Comparison of ENCODE assay signal across 19 cellular contexts in genomic region chr17:68293490-68294195, GRCh38. TPM values are rescaled to one million over a fixed set of nuclear protein-coding genes. Genes with fewer than 3 reads are reported as not detected.
DNase-seq lines count a peak whose midpoint lies in the region; ATAC-seq and TF ChIP-seq lines count a peak whose summit lies in the region.
"Had no signal": no experiment of that assay in that cellular context is flagged by ENCODE, and none has a peak within 500 bp of the region (broad histone marks: within the 10 kb centered on the region; RNA-seq: fewer than 3 reads in every experiment).

No MANE protein-coding gene starts in this region.

- peaks cover 0 to 2% (median 2%) of the 10 kb centered on the region in 7 donors for H3K9me3 Mint-ChIP-seq in CD14-positive monocyte
- H3K9me3 Mint-ChIP-seq in brain, result peaks cover 0 to 3% (median 0%) of the 10 kb centered on the region in 5 experiments
- peaks cover 1% of the 10 kb centered on the region for H3K9me3 Mint-ChIP-seq in neural progenitor cell
- H3K9me3 Mint-ChIP-seq: activated naive CD8-positive, alpha-beta T cell treated with anti-CD3 and anti-CD28 coated beads, Interleukin-2, amount 10 ng/mL, durations not matched to agents 7 days and 5 days; activated T-helper 17 cell treated with anti-CD3 and anti-CD28 coated beads, Interleukin-2, amount 50 U/mL, for 72 hours; CD8-positive, alpha-beta memory T cell had no signal

- H3K9me3 ChIP-seq in HUES64 (ENCODE audit: insufficient read depth, low read depth, low read length) (no peaks in the 10 kb centered on the region), neural progenitor cell (ENCODE audit: low read depth) (no peaks in the 10 kb centered on the region)
- H3K9me3 ChIP-seq: heart right ventricle, mucosa of descending colon, right atrium auricular region, upper lobe of right lung had no signal

- intact Hi-C loops in CD14-positive monocyte (cut with micrococcal nuclease), result loop anchor here in 1 of 2 donors (5.0 kb wide), 1 partner anchor 46 kb away; the partner anchor contains the start of gene AMZ2

- H3K4me1 ChIP-seq in HUES64 (ENCODE audit: insufficient read depth, low read length) (peaks cover 51% of the 10 kb centered on the region), neural progenitor cell (peaks cover 47% of the 10 kb centered on the region)

- H3K9ac ChIP-seq in HUES64 (ENCODE audit: low read depth, low read length) (0 out of 2 replicates have a peak overlapping the region, but pooled peaks have one; percentile 48), neural progenitor cell (no peak overlapping the region)

- ATAC-seq in GM21447 (IDR thresholded peaks at IDR 0.05; ENCODE audit: unreplicated experiment), result no peak
- no peak for ATAC-seq in GM21723 (IDR thresholded peaks at IDR 0.05; ENCODE audit: unreplicated experiment)
- ATAC-seq: activated T-helper 17 cell treated with anti-CD3 and anti-CD28 coated beads, Interleukin-2, amount 50 U/mL, for 72 hours; heart right ventricle; mucosa of descending colon; upper lobe of right lung had no signal

- no peaks in the 10 kb centered on the region for H3K79me2 ChIP-seq in neural progenitor cell (ENCODE audit: low read depth)

- H3K36me3 Mint-ChIP-seq in CD14-positive monocyte, result peaks cover 14% of the 10 kb centered on the region in 2 donors
- no peaks in the 10 kb centered on the region for H3K36me3 Mint-ChIP-seq in brain
- peaks cover under 1% of the 10 kb centered on the region for H3K36me3 Mint-ChIP-seq in neural progenitor cell

- H3K27me3 ChIP-seq in HUES64 (ENCODE audit: insufficient read depth, low read length) (peaks cover 40% of the 10 kb centered on the region), neural progenitor cell (peaks cover 47% of the 10 kb centered on the region)
- H3K27me3 ChIP-seq: right atrium auricular region had no signal

- DNase-seq in CD14-positive monocyte (ENCODE audit: low spot score) (no peak), neural progenitor cell (ENCODE audit: low spot score) (peak; percentile 74)
- DNase-seq in activated CD4-positive, alpha-beta T cell treated with anti-CD3 and anti-CD28 coated beads for 1 hour, result no peak
- DNase-seq: activated CD4-positive, alpha-beta T cell treated with anti-CD3 and anti-CD28 coated beads, Interleukin-2, amount 50 U/mL, for 1 hour; activated naive CD8-positive, alpha-beta T cell treated with anti-CD3 and anti-CD28 coated beads, Interleukin-2, amount 10 ng/mL, durations not matched to agents 7 days and 5 days; CD8-positive, alpha-beta memory T cell; cerebellar nuclear complex; GDM1; heart right ventricle; mucosa of descending colon; NCI-H446; upper lobe of right lung had no signal

- peak overlapping the region; percentile 97 for H3K4me2 ChIP-seq in neural progenitor cell

- H2AFZ ChIP-seq in neural progenitor cell (replicated peaks), result no peak overlapping the region

- peaks cover 9% of the 10 kb centered on the region for H4K20me1 ChIP-seq in neural progenitor cell (ENCODE audit: low read depth)

- WGBS in HUES64, result 70% methylated on average over 6 of the region's 6 CpGs

- H3K27ac Mint-ChIP-seq in CD14-positive monocyte (peak overlapping the region in 4 of 7 donors; percentile 18 to 95 (median 60)), brain (peak overlapping the region; percentile 85 to 98 (median 91)), neural progenitor cell (no peak overlapping the region)
- H3K27ac Mint-ChIP-seq: activated T-helper 17 cell treated with anti-CD3 and anti-CD28 coated beads, Interleukin-2, amount 50 U/mL, for 72 hours had no signal

- H3K36me3 ChIP-seq in HUES64 (ENCODE audit: insufficient read depth, low read length) (no peaks in the 10 kb centered on the region), neural progenitor cell (no peaks in the 10 kb centered on the region)
- H3K36me3 ChIP-seq: heart right ventricle, right atrium auricular region, upper lobe of right lung had no signal

- H3K4me1 Mint-ChIP-seq in CD14-positive monocyte (peaks cover 66% of the 10 kb centered on the region), brain (peaks cover 42% of the 10 kb centered on the region), neural progenitor cell (peaks cover 26% of the 10 kb centered on the region)

- no peak for TF ChIP-seq CTCF in CD14-positive monocyte (IDR thresholded peaks at IDR 0.05)
- no peak for TF ChIP-seq CTCF in brain (conservative IDR thresholded peaks at IDR 0.05)
- TF ChIP-seq CTCF in neural progenitor cell (IDR thresholded peaks at IDR 0.05), result no peak

- peak overlapping the region; percentile 78; the same call in 1 of the 2 replicates for H3K27ac ChIP-seq in HUES64 (ENCODE audit: low read depth, low read length)
- H3K27ac ChIP-seq in neural progenitor cell, result no peak overlapping the region
- H3K27ac ChIP-seq: right atrium auricular region had no signal

- peaks cover 0 to 2% (median 2%) of the 10 kb centered on the region in 3 donors for H3K27me3 Mint-ChIP-seq in CD14-positive monocyte (ENCODE audit: low read depth in 3 of 3)
- H3K27me3 Mint-ChIP-seq in brain, result peaks cover 31% of the 10 kb centered on the region
- peaks cover 24% of the 10 kb centered on the region for H3K27me3 Mint-ChIP-seq in neural progenitor cell (ENCODE audit: insufficient read depth, low read depth)
- H3K27me3 Mint-ChIP-seq: activated naive CD8-positive, alpha-beta T cell treated with anti-CD3 and anti-CD28 coated beads, Interleukin-2, amount 10 ng/mL, durations not matched to agents 7 days and 5 days; activated T-helper 17 cell treated with anti-CD3 and anti-CD28 coated beads, Interleukin-2, amount 50 U/mL, for 72 hours; CD8-positive, alpha-beta memory T cell had no signal

- H3K4me3 ChIP-seq in HUES64 (ENCODE audit: low read length), result no peak overlapping the region
- no peak overlapping the region for H3K4me3 ChIP-seq in neural progenitor cell
- H3K4me3 ChIP-seq: mucosa of descending colon, right atrium auricular region had no signal

- H3K4me3 Mint-ChIP-seq in CD14-positive monocyte (no peak overlapping the region), brain (peak overlapping the region; percentile 72 to 89 (median 87)), neural progenitor cell (peak overlapping the region; percentile 54)

- peaks cover 60% of the 10 kb centered on the region for H3F3A ChIP-seq in neural progenitor cell (ENCODE audit: low read depth)

RNA-seq across cellular contexts. Expression of gene ARSG, which starts 2.3 kb away (rescaled TPM):
- polyA plus RNA-seq in CD14-positive monocyte (10 to 100 TPM; 15.5 to 19.2 TPM), brain (ENCODE audit: insufficient read depth, low read depth, low replicate concordance) (5.5 TPM)
- 2.8 TPM for polyA plus RNA-seq in HUES64 (2013, experiment 1 of 2)
- polyA plus RNA-seq in HUES64 (2013, experiment 2 of 2), result 3.9 TPM
- 19.5 and 20.0 TPM in 2 replicates for total RNA-seq in neural progenitor cell (ENCODE audit: low replicate concordance)

RNA-seq across cellular contexts. Expression of gene SLC16A6, which starts 2.7 kb away (rescaled TPM):
- 10 to 100 TPM; 12.3 to 14.0 TPM for polyA plus RNA-seq in CD14-positive monocyte
- 0.05 TPM for polyA plus RNA-seq in HUES64 (2013, experiment 1 of 2)
- polyA plus RNA-seq in HUES64 (2013, experiment 2 of 2), result 0.19 TPM
- 1.5 TPM for polyA plus RNA-seq in brain (ENCODE audit: insufficient read depth, low read depth, low replicate concordance)
- 0.09 and 0.19 TPM in 2 replicates for total RNA-seq in neural progenitor cell (ENCODE audit: low replicate concordance)
- total RNA-seq: epithelial cell of proximal tubule had no signal

RNA-seq across cellular contexts. Expression of gene AMZ2, which starts 45.8 kb away (rescaled TPM):
- polyA plus RNA-seq in CD14-positive monocyte, result 10 to 100 TPM; 67.2 to 67.6 TPM
- 48.6 TPM for polyA plus RNA-seq in HUES64 (2013, experiment 1 of 2)
- polyA plus RNA-seq in HUES64 (2013, experiment 2 of 2), result 62.4 TPM
- 142 TPM for polyA plus RNA-seq in brain (ENCODE audit: insufficient read depth, low read depth, low replicate concordance)
- 99.0 and 150 TPM in 2 replicates for total RNA-seq in neural progenitor cell (ENCODE audit: low replicate concordance)

Comparison
In these comparisons a context has a peak if more than half of its experiments do, and no peak if none do; other contexts are left out.
1. H3K4me3 Mint-ChIP-seq: peak in brain (5 of 5) and neural progenitor cell (single experiment); none in CD14-positive monocyte (0 of 2).